1 cellular context compared by ENCODE assay signal in the genomic region with DNA sequence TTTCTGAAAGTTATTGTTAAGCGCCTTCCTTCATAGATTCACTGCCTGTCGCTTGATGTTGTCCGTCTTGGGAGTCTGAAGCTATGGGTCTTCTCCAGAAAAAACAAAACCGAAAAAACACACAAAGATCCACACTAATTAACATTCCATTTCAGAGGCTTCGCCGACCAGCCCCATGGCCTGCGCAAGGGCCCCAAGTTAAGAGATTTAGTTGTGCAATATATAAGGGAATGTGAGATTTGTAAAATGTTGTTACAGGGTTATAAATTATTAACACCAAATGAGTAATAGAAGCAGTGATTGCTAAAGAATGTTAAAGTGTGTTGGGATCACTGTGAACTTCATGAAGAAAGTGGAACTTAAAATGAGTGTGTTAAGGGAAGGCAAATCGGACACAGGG.
TF ChIP-seq lines count a peak whose summit lies in the region.

No MANE protein-coding gene starts in this region.

TF ChIP-seq in GM23338, 12 proteins besides CTCF, POLR2A, EP300 and RAD21 (continued from another document):
- TF ChIP-seq ZNF462 (CRISPR knock-in tag; IDR thresholded peaks at IDR 0.05) (no peak), CREB1 (CRISPR knock-in tag; IDR thresholded peaks at IDR 0.05; ENCODE audit: low read depth) (no peak), STAT1 (IDR thresholded peaks at IDR 0.05; ENCODE audit: unreplicated experiment) (no peak), ZNF331 (CRISPR knock-in tag; IDR thresholded peaks at IDR 0.05; ENCODE audit: low read depth) (no peak), NANOG (IDR thresholded peaks at IDR 0.05; ENCODE audit: borderline replicate concordance) (no peak), EZH2phosphoT487 (IDR thresholded peaks at IDR 0.05; ENCODE audit: unreplicated experiment) (no peak), JUNB (IDR thresholded peaks at IDR 0.05; ENCODE audit: unreplicated experiment) (no peak), ZNF114 (CRISPR knock-in tag; IDR thresholded peaks at IDR 0.05) (no peak)
- TF ChIP-seq, protein P1, sequence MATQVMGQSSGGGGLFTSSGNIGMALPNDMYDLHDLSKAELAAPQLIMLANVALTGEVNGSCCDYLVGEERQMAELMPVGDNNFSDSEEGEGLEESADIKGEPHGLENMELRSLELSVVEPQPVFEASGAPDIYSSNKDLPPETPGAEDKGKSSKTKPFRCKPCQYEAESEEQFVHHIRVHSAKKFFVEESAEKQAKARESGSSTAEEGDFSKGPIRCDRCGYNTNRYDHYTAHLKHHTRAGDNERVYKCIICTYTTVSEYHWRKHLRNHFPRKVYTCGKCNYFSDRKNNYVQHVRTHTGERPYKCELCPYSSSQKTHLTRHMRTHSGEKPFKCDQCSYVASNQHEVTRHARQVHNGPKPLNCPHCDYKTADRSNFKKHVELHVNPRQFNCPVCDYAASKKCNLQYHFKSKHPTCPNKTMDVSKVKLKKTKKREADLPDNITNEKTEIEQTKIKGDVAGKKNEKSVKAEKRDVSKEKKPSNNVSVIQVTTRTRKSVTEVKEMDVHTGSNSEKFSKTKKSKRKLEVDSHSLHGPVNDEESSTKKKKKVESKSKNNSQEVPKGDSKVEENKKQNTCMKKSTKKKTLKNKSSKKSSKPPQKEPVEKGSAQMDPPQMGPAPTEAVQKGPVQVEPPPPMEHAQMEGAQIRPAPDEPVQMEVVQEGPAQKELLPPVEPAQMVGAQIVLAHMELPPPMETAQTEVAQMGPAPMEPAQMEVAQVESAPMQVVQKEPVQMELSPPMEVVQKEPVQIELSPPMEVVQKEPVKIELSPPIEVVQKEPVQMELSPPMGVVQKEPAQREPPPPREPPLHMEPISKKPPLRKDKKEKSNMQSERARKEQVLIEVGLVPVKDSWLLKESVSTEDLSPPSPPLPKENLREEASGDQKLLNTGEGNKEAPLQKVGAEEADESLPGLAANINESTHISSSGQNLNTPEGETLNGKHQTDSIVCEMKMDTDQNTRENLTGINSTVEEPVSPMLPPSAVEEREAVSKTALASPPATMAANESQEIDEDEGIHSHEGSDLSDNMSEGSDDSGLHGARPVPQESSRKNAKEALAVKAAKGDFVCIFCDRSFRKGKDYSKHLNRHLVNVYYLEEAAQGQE (IDR thresholded peaks at IDR 0.05; ENCODE audit: unreplicated experiment): no peak
